ENCODE assay signal across 8 cellular contexts in the genomic region with DNA sequence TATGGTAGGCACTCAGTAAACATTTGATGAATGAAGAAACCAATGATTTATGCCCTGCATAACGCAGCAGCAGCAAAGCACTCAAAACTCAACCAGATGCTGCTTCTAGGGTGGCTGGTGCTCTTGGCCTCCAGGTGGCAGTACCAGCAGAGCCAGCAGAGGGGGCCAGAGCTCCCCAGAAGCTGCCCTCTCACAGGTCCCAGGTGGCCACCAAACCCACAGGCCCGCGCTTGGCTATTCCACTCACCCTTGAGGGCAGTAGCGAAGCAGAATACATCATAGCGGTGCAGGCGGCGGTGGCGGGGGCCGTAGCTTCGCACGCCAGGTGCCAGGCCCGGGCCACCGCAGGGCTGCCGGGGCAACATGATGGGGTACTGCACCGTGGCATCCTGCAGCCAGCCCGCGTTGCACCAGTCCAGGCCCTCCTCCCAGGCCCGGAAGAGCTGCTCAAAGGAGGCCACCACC. TPM values are rescaled to one million over a fixed set of nuclear protein-coding genes. Genes with fewer than 3 reads are reported as not detected.
DNase-seq lines count a peak whose midpoint lies in the region; ATAC-seq and TF ChIP-seq lines count a peak whose summit lies in the region.

No MANE protein-coding gene starts in this region.

- no peak overlapping the region for H3K4me3 Mint-ChIP-seq in activated CD4-positive, alpha-beta memory T cell treated with anti-CD3 and anti-CD28 coated beads for 36 hours
- no peak overlapping the region for H3K4me3 Mint-ChIP-seq in immature natural killer cell

- TF ChIP-seq CTCF in fibroblast of pulmonary artery (IDR thresholded peaks at IDR 0.05; ENCODE audit: low read length, missing control alignments), result peak; percentile 82
- peak; percentile 93 for TF ChIP-seq CTCF in retinal pigment epithelial cell (conservative IDR thresholded peaks at IDR 0.05; ENCODE audit: low read depth, low read length)

- no peaks in the 10 kb centered on the region for H3K4me1 Mint-ChIP-seq in activated CD4-positive, alpha-beta memory T cell treated with anti-CD3 and anti-CD28 coated beads for 36 hours (ENCODE audit: low read depth)
- no peaks in the 10 kb centered on the region for H3K4me1 Mint-ChIP-seq in immature natural killer cell

- intact Hi-C loops in activated CD4-positive, alpha-beta memory T cell treated with anti-CD3 and anti-CD28 coated beads for 36 hours (cut with micrococcal nuclease), result no loop called here

- peaks cover 28% of the 10 kb centered on the region for H3K36me3 Mint-ChIP-seq in activated CD4-positive, alpha-beta memory T cell treated with anti-CD3 and anti-CD28 coated beads for 36 hours
- no peaks in the 10 kb centered on the region for H3K36me3 Mint-ChIP-seq in immature natural killer cell

- no peaks in the 10 kb centered on the region for H3K9me3 Mint-ChIP-seq in activated CD4-positive, alpha-beta memory T cell treated with anti-CD3 and anti-CD28 coated beads for 36 hours
- H3K9me3 Mint-ChIP-seq in immature natural killer cell, result no peaks in the 10 kb centered on the region

- H3K27me3 Mint-ChIP-seq in activated CD4-positive, alpha-beta memory T cell treated with anti-CD3 and anti-CD28 coated beads for 36 hours, result no peaks in the 10 kb centered on the region
- peaks cover 0 to 7% (median 2%) of the 10 kb centered on the region in 3 donors for H3K27me3 Mint-ChIP-seq in immature natural killer cell (ENCODE audit: low read depth in 3 of 3)

- POLR2A ChIA-PET in activated CD4-positive, alpha-beta memory T cell treated with anti-CD3 and anti-CD28 coated beads for 36 hours (lab: Charles Lee), result no interaction called here

- ATAC-seq in GM21367 (IDR thresholded peaks at IDR 0.05; ENCODE audit: unreplicated experiment), result peak; percentile 63
- ATAC-seq in GM18870 (IDR thresholded peaks at IDR 0.05; ENCODE audit: unreplicated experiment), result no peak

- H3K4me3 ChIP-seq in fibroblast of pulmonary artery (replicated peaks; ENCODE audit: low read depth, low read length), result no peak overlapping the region
- no peak overlapping the region for H3K4me3 ChIP-seq in retinal pigment epithelial cell (ENCODE audit: low read length)

- peak; percentile 22 for DNase-seq in DMS114 treated with DMSO at 0.1 percent for 48 hours (lab: John Stamatoyannopoulos, UW; ENCODE audit: unreplicated experiment)
- peak; percentile 19 for DNase-seq in NCI-H2196 (lab: John Stamatoyannopoulos, UW; ENCODE audit: unreplicated experiment)
- peak; percentile 58 for DNase-seq in activated CD4-positive, alpha-beta memory T cell treated with anti-CD3 and anti-CD28 coated beads for 36 hours
- DNase-seq in fibroblast of pulmonary artery (ENCODE audit: low read depth), result peak; percentile 55
- DNase-seq in retinal pigment epithelial cell (ENCODE audit: low read depth), result no peak
- no peak for DNase-seq in immature natural killer cell

- CTCF ChIA-PET in activated CD4-positive, alpha-beta memory T cell treated with anti-CD3 and anti-CD28 coated beads for 36 hours (lab: Charles Lee), result interaction anchor here (0.8 to 2.2 kb wide), 14 partner anchors 8 to 299 kb away, joined by 3 to 15 read pairs (median 6); partner anchors contain the start of gene HAPLN3

- no peak overlapping the region for H3K27ac Mint-ChIP-seq in activated CD4-positive, alpha-beta memory T cell treated with anti-CD3 and anti-CD28 coated beads for 36 hours
- H3K27ac Mint-ChIP-seq in immature natural killer cell, result no peak overlapping the region

RNA-seq across cellular contexts. Expression of gene HAPLN3, which starts 16.6 kb away (rescaled TPM):
- 10 to 100 TPM; 44.7 to 47.1 TPM for total RNA-seq in activated CD4-positive, alpha-beta memory T cell treated with anti-CD3 and anti-CD28 coated beads for 36 hours
- polyA plus RNA-seq in immature natural killer cell, result 1 to 10 TPM; 3.4 to 7.8 (median 5.3) TPM

RNA-seq across cellular contexts. Expression of gene MFGE8, which starts 34.4 kb away (rescaled TPM):
- total RNA-seq in activated CD4-positive, alpha-beta memory T cell treated with anti-CD3 and anti-CD28 coated beads for 36 hours, result 10 to 100 TPM; 13.7 to 16.4 TPM
- 1 to 10 TPM; 3.8 to 6.9 (median 4.4) TPM for polyA plus RNA-seq in immature natural killer cell

Comparison
In these comparisons a context has a peak if more than half of its experiments do, and no peak if none do; other contexts are left out.
1. DNase-seq: peak in DMS114 treated with DMSO at 0.1 percent for 48 hours (single experiment), NCI-H2196 (single experiment), activated CD4-positive, alpha-beta memory T cell treated with anti-CD3 and anti-CD28 coated beads for 36 hours (single experiment) and fibroblast of pulmonary artery (single experiment); none in retinal pigment epithelial cell (single experiment) and immature natural killer cell (0 of 3).